Comparison of ENCODE assay signal across 24 cellular contexts in the genomic region with DNA sequence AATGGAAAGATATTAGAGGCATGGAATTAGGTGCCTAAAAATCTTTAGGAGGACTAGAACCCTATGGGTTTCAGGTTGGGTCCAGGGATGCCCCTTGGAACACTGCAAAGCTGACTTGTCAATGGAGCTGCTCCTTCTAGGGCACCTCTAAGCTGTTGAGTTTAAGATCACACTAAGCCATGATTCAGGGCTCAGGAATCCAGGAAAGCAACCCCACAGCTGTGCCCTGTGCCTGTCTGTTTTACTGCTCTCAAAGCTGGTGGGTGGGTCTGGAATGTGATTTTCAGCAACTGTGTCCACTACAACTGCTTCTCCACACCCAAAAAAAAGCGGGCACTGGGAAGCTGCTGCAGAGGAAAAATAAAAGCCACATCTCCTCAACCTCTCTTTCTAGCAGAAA.
"Had no signal": no experiment of that assay in that cellular context is flagged by ENCODE, and none has a peak within 500 bp of the region (broad histone marks: within the 10 kb centered on the region; RNA-seq: fewer than 3 reads in every experiment).

No MANE protein-coding gene starts in this region.

- DNase-seq: activated B cell treated with CpG ODN at 0.5 μM for 24 hours; activated CD4-positive, alpha-beta T cell treated with anti-CD3 and anti-CD28 coated beads for 36 hours; activated CD4-positive, alpha-beta T cell treated with anti-CD3 and anti-CD28 coated beads, Interleukin-2, amount 50 U/mL, for 48 hours; activated CD8-positive, alpha-beta memory T cell treated with anti-CD3 and anti-CD28 coated beads, Interleukin-2, amount 50 U/mL, for 48 hours; activated naive CD4-positive, alpha-beta T cell treated with Interleukin-2 at 50 U/mL for 16 hours; activated naive CD8-positive, alpha-beta T cell treated with anti-CD3 and anti-CD28 coated beads, Interleukin-2, amount 10 ng/mL, durations not matched to agents 7 days and 5 days; activated T-cell treated with anti-CD3 and anti-CD28 coated beads, Interleukin-2, amount 50 U/mL, for 48 hours; amniotic stem cell; caudate nucleus; effector CD8-positive, alpha-beta T cell; gastrocnemius medialis; head of caudate nucleus; naive thymus-derived CD8-positive, alpha-beta T cell; stimulated activated CD4-positive, alpha-beta T cell treated with anti-CD3 and anti-CD28 coated beads, Interleukin-1b, Interleukin-23, amount 100 ng/mL, for 48 hours; substantia nigra; SW 1271; T-helper 17 cell had no signal

- H3K36me3 Mint-ChIP-seq: activated naive CD8-positive, alpha-beta T cell treated with anti-CD3 and anti-CD28 coated beads, Interleukin-2, amount 10 ng/mL, durations not matched to agents 7 days and 5 days had no signal

- H3K27ac Mint-ChIP-seq: activated B cell treated with CpG ODN at 0.5 μM for 24 hours; activated CD4-positive, alpha-beta T cell treated with anti-CD3 and anti-CD28 coated beads for 36 hours; activated naive CD8-positive, alpha-beta T cell treated with anti-CD3 and anti-CD28 coated beads, Interleukin-2, amount 10 ng/mL, durations not matched to agents 7 days and 5 days; dendritic cell treated with granulocyte-macrophage colony-stimulating factor and Interleukin-4, amounts not matched to agents 40 ng/mL and 50 ng/mL, for 4 days; naive thymus-derived CD8-positive, alpha-beta T cell; progenitor cell of endocrine pancreas; stimulated activated naive CD8-positive, alpha-beta T cell treated with anti-CD3 and anti-CD28 coated beads, Interleukin-15, Interleukin-2, amounts not matched to agents 100 ng/mL and 50 ng/mL, for 24 hours; T-helper 17 cell had no signal

- ATAC-seq: activated CD4-positive, alpha-beta T cell treated with anti-CD3 and anti-CD28 coated beads for 36 hours; gastrocnemius medialis; left lobe of liver; naive thymus-derived CD8-positive, alpha-beta T cell; T-helper 17 cell had no signal

- H3K27ac ChIP-seq: gastrocnemius medialis, right atrium auricular region, thyroid gland had no signal

- H3K27me3 ChIP-seq: gastrocnemius medialis, right atrium auricular region, thyroid gland had no signal

- H3K9me3 ChIP-seq: gastrocnemius medialis, thyroid gland had no signal

- H3K4me3 ChIP-seq: gastrocnemius medialis, lung, right atrium auricular region, thyroid gland had no signal

- H3K4me1 ChIP-seq: gastrocnemius medialis, right atrium auricular region, thyroid gland had no signal

- H3K27me3 Mint-ChIP-seq: activated B cell treated with CpG ODN at 0.5 μM for 24 hours; dendritic cell treated with granulocyte-macrophage colony-stimulating factor and Interleukin-4, amounts not matched to agents 40 ng/mL and 50 ng/mL, for 4 days had no signal

- H3K36me3 ChIP-seq: gastrocnemius medialis, right atrium auricular region, thyroid gland had no signal

- H3K4me1 Mint-ChIP-seq: activated B cell treated with CpG ODN at 0.5 μM for 24 hours; activated CD4-positive, alpha-beta T cell treated with anti-CD3 and anti-CD28 coated beads for 36 hours; activated naive CD8-positive, alpha-beta T cell treated with anti-CD3 and anti-CD28 coated beads, Interleukin-2, amount 10 ng/mL, durations not matched to agents 7 days and 5 days; T-helper 17 cell had no signal

- H3K4me3 Mint-ChIP-seq: activated B cell treated with CpG ODN at 0.5 μM for 24 hours; activated CD4-positive, alpha-beta T cell treated with anti-CD3 and anti-CD28 coated beads for 36 hours; activated naive CD8-positive, alpha-beta T cell treated with anti-CD3 and anti-CD28 coated beads, Interleukin-2, amount 10 ng/mL, durations not matched to agents 7 days and 5 days; dendritic cell treated with granulocyte-macrophage colony-stimulating factor and Interleukin-4, amounts not matched to agents 40 ng/mL and 50 ng/mL, for 4 days; naive thymus-derived CD8-positive, alpha-beta T cell; stimulated activated naive CD8-positive, alpha-beta T cell treated with anti-CD3 and anti-CD28 coated beads, Interleukin-15, Interleukin-2, amounts not matched to agents 100 ng/mL and 50 ng/mL, for 24 hours; T-helper 17 cell had no signal
